10 cellular contexts compared by ENCODE assay signal in genomic region chr18:71784777-71785176, GRCh38.
DNase-seq lines count a peak whose midpoint lies in the region; ATAC-seq and TF ChIP-seq lines count a peak whose summit lies in the region.
"Had no signal": no experiment of that assay in that cellular context is flagged by ENCODE, and none has a peak within 500 bp of the region (broad histone marks: within the 10 kb centered on the region; RNA-seq: fewer than 3 reads in every experiment).

No MANE protein-coding gene starts in this region.

- H3K79me2 ChIP-seq in SU-DHL-6 (ENCODE audit: insufficient read depth, low read length), result no peaks in the 10 kb centered on the region

- H3K4me2 ChIP-seq in SU-DHL-6 (ENCODE audit: low read depth, low read length, poor library complexity, severe bottlenecking), result no peak overlapping the region

- H3K9me3 ChIP-seq in SU-DHL-6 (ENCODE audit: insufficient read depth, low read length), result no peaks in the 10 kb centered on the region

- H3K27me3 Mint-ChIP-seq in memory B cell, result no peaks in the 10 kb centered on the region
- no peaks in the 10 kb centered on the region for H3K27me3 Mint-ChIP-seq in activated CD8-positive, alpha-beta memory T cell treated with anti-CD3 and anti-CD28 coated beads, Interleukin-2, amount 10 ng/mL, durations not matched to agents 7 days and 5 days

- ATAC-seq in HG02884 (IDR thresholded peaks at IDR 0.05; ENCODE audit: unreplicated experiment), result peak; percentile 62
- ATAC-seq in memory B cell (ENCODE audit: low read depth), result peak; percentile 35
- ATAC-seq in activated CD8-positive, alpha-beta memory T cell treated with anti-CD3 and anti-CD28 coated beads, Interleukin-2, amount 10 ng/mL, durations not matched to agents 7 days and 5 days, result no peak
- ATAC-seq: activated T-cell treated with anti-CD3 and anti-CD28 coated beads, Interleukin-2, amount 50 U/mL, for 72 hours had no signal

- H3K9me2 ChIP-seq in SU-DHL-6 (replicated peaks; ENCODE audit: insufficient read depth, low read length), result no peaks in the 10 kb centered on the region

- H3F3A ChIP-seq in SU-DHL-6 (ENCODE audit: insufficient read depth), result no peaks in the 10 kb centered on the region

- H3K4me3 ChIP-seq in SU-DHL-6 (ENCODE audit: insufficient read depth, low read length, poor library complexity, severe bottlenecking) (no peak overlapping the region), foreskin fibroblast (ENCODE audit: low read depth in 1 of 2, low read length in 2 of 2) (no peak overlapping the region)

- peak overlapping the region; percentile 69 for H2AFZ ChIP-seq in SU-DHL-6 (ENCODE audit: low read depth, low read length, severe bottlenecking)

- no peak overlapping the region for H3K9ac ChIP-seq in SU-DHL-6 (ENCODE audit: low read length)

- no peaks in the 10 kb centered on the region for H4K20me1 ChIP-seq in SU-DHL-6 (ENCODE audit: low read depth, low read length)

- H3K4me1 Mint-ChIP-seq in memory B cell, result no peaks in the 10 kb centered on the region
- H3K4me1 Mint-ChIP-seq in activated CD8-positive, alpha-beta memory T cell treated with anti-CD3 and anti-CD28 coated beads, Interleukin-2, amount 10 ng/mL, durations not matched to agents 7 days and 5 days, result no peaks in the 10 kb centered on the region

- TF ChIP-seq CTCF in SU-DHL-6 (IDR thresholded peaks at IDR 0.05; ENCODE audit: insufficient read depth, low read length, poor library complexity, severe bottlenecking), result peak; percentile 23
- TF ChIP-seq CTCF in foreskin fibroblast (IDR thresholded peaks at IDR 0.05; ENCODE audit: low read depth, low read length), result no peak

- H3K27ac Mint-ChIP-seq in memory B cell, result no peak overlapping the region
- no peak overlapping the region for H3K27ac Mint-ChIP-seq in activated CD8-positive, alpha-beta memory T cell treated with anti-CD3 and anti-CD28 coated beads, Interleukin-2, amount 10 ng/mL, durations not matched to agents 7 days and 5 days
- H3K27ac Mint-ChIP-seq: activated T-cell treated with anti-CD3 and anti-CD28 coated beads, Interleukin-2, amount 50 U/mL, for 72 hours had no signal

- H3K27ac ChIP-seq in SU-DHL-6 (ENCODE audit: low read depth, low read length), result no peak overlapping the region

- no peaks in the 10 kb centered on the region for H3K9me3 Mint-ChIP-seq in memory B cell
- no peaks in the 10 kb centered on the region for H3K9me3 Mint-ChIP-seq in activated CD8-positive, alpha-beta memory T cell treated with anti-CD3 and anti-CD28 coated beads, Interleukin-2, amount 10 ng/mL, durations not matched to agents 7 days and 5 days (ENCODE audit: low read depth)
- H3K9me3 Mint-ChIP-seq: activated T-cell treated with anti-CD3 and anti-CD28 coated beads, Interleukin-2, amount 50 U/mL, for 72 hours had no signal

- no peak overlapping the region for H3K4me3 Mint-ChIP-seq in memory B cell
- no peak overlapping the region for H3K4me3 Mint-ChIP-seq in activated CD8-positive, alpha-beta memory T cell treated with anti-CD3 and anti-CD28 coated beads, Interleukin-2, amount 10 ng/mL, durations not matched to agents 7 days and 5 days
- H3K4me3 Mint-ChIP-seq: activated T-cell treated with anti-CD3 and anti-CD28 coated beads, Interleukin-2, amount 50 U/mL, for 72 hours had no signal

- no peaks in the 10 kb centered on the region for H3K36me3 ChIP-seq in SU-DHL-6 (ENCODE audit: low read length)

- CTCF ChIA-PET in activated CD8-positive, alpha-beta memory T cell treated with anti-CD3 and anti-CD28 coated beads, Interleukin-2, amount 10 ng/mL, durations not matched to agents 7 days and 5 days (lab: Charles Lee), result no interaction called here

- H3K36me3 Mint-ChIP-seq in memory B cell, result no peaks in the 10 kb centered on the region
- no peaks in the 10 kb centered on the region for H3K36me3 Mint-ChIP-seq in activated CD8-positive, alpha-beta memory T cell treated with anti-CD3 and anti-CD28 coated beads, Interleukin-2, amount 10 ng/mL, durations not matched to agents 7 days and 5 days

- no peaks in the 10 kb centered on the region for H3K27me3 ChIP-seq in SU-DHL-6 (ENCODE audit: low read length)

- DNase-seq in NCI-H1417 (lab: John Stamatoyannopoulos, UW) (peak in 2 of 3 experiments; percentile 19 to 42), NCI-H1417 treated with DMSO at 0.1 percent for 48 hours (lab: John Stamatoyannopoulos, UW) (no peak), memory B cell (ENCODE audit: low spot score in 2 of 2) (no peak), NCI-H2107 treated with DMSO at 0.1 percent for 48 hours (lab: John Stamatoyannopoulos, UW; ENCODE audit: unreplicated experiment) (no peak), foreskin fibroblast (no peak)
- DNase-seq in activated CD8-positive, alpha-beta memory T cell treated with anti-CD3 and anti-CD28 coated beads, Interleukin-2, amount 10 ng/mL, durations not matched to agents 7 days and 5 days, result no peak
- DNase-seq: NCI-H345 had no signal

Comparison
In these comparisons a context has a peak if more than half of its experiments do, and no peak if none do; other contexts are left out.
1. DNase-seq: peak in NCI-H1417 (2 of 3); none in NCI-H1417 treated with DMSO at 0.1 percent for 48 hours (single experiment), memory B cell (0 of 2), NCI-H2107 treated with DMSO at 0.1 percent for 48 hours (single experiment), activated CD8-positive, alpha-beta memory T cell treated with anti-CD3 and anti-CD28 coated beads, Interleukin-2, amount 10 ng/mL, durations not matched to agents 7 days and 5 days (single experiment) and foreskin fibroblast (0 of 2).